15 cellular contexts compared by ENCODE assay signal in the genomic region with DNA sequence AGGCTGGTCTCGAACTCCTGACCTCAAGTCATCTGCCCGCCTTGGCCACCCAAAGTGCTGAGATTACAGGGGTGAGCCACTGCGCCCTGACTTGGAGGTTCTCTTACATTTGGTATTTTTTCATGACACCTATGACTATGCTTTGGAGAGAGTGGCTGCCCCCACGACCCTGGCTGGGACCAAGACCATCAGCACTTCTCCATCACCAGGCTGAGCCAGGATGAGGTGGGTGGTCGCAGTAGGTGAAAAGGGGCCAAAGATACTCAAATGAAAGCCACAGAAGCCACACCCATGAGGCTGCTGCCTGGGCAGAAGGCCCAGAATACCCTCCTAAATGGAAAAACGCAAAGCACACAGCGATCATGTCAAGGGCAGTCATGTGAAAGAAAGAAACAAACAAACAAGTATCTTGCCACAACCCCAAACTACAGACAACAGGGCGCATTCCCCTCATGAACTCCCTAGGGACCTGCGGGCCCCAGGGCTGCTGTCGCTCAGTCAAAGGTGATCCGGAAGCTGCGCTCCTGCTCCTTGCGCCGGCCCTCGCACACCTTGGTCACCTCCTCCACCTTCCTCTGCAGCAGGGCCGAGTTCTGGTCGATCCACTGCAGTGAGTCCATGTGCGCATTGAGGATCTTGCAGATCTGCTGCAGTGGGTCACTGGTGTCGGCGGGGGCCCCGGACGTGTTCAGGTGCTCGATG. TPM values are rescaled to one million over a fixed set of nuclear protein-coding genes. Genes with fewer than 3 reads are reported as not detected.
DNase-seq lines count a peak whose midpoint lies in the region; ATAC-seq and TF ChIP-seq lines count a peak whose summit lies in the region.
"Had no signal": no experiment of that assay in that cellular context is flagged by ENCODE, and none has a peak within 500 bp of the region (broad histone marks: within the 10 kb centered on the region; RNA-seq: fewer than 3 reads in every experiment).

No MANE protein-coding gene starts in this region.

- in situ Hi-C loops in GM13976 (cut with MboI; ENCODE audit: low sequenced_read_pairs, unreplicated experiment): no loop called here

- H3K36me3 Mint-ChIP-seq in endothelial cell (ENCODE audit: low read depth, unreplicated experiment): peaks cover 25% of the 10 kb centered on the region

- peak; percentile 41 for ATAC-seq in HG02798 (IDR thresholded peaks at IDR 0.05; ENCODE audit: poor library complexity, unreplicated experiment)
- ATAC-seq: right cardiac atrium had no signal

- H3K27ac Mint-ChIP-seq in endothelial cell (ENCODE audit: unreplicated experiment): no peak overlapping the region
- H3K27ac Mint-ChIP-seq: neural progenitor cell had no signal

- H3K4me3 Mint-ChIP-seq in endothelial cell (ENCODE audit: unreplicated experiment): peak overlapping the region; percentile 37
- H3K4me3 Mint-ChIP-seq: neural progenitor cell had no signal

- peaks cover 16% of the 10 kb centered on the region for H3K4me1 Mint-ChIP-seq in endothelial cell (ENCODE audit: unreplicated experiment)

- DNase-seq in GM12865 (ENCODE audit: low read depth) (peak; percentile 85), endothelial cell (ENCODE audit: low spot score) (no peak), NCI-H2107 treated with DMSO at 0.1 percent for 48 hours (lab: John Stamatoyannopoulos, UW; ENCODE audit: unreplicated experiment) (no peak), GM13976 (ENCODE audit: low spot score) (no peak)
- DNase-seq in central memory CD4-positive, alpha-beta T cell: no peak
- DNase-seq: activated CD8-positive, alpha-beta memory T cell treated with anti-CD3 and anti-CD28 coated beads, Interleukin-2, amount 50 U/mL, for 4 hours; NCI-H187 treated with DMSO at 0.1 percent for 48 hours; NCI-H524 treated with DMSO at 0.1 percent for 48 hours; stimulated activated CD8-positive, alpha-beta memory T cell treated with anti-CD3 and anti-CD28 coated beads, Interleukin-4, amount 100 ng/mL, for 48 hours; trophoblast cell; WERI-Rb-1 had no signal

- no peaks in the 10 kb centered on the region for H3K9me3 Mint-ChIP-seq in endothelial cell (ENCODE audit: unreplicated experiment)
- H3K9me3 Mint-ChIP-seq: neural progenitor cell had no signal

- no peak overlapping the region for H3K4me3 ChIP-seq in GM12865 (ENCODE audit: low read depth, low read length)
- H3K4me3 ChIP-seq: neural progenitor cell, Peyer's patch had no signal

- H3K27me3 Mint-ChIP-seq in endothelial cell (ENCODE audit: unreplicated experiment): peaks cover 13% of the 10 kb centered on the region

- TF ChIP-seq CTCF in GM12865 (IDR thresholded peaks at IDR 0.05; ENCODE audit: insufficient read depth, low read depth, low read length, missing control alignments) (no peak), endothelial cell (IDR thresholded peaks at IDR 0.05; ENCODE audit: unreplicated experiment) (no peak), GM13976 (IDR thresholded peaks at IDR 0.05; ENCODE audit: borderline replicate concordance, control extremely low read depth, extremely low read depth, insufficient read depth, missing control alignments) (no peak)

RNA-seq across cellular contexts. Expression of a gene that starts 11.2 kb away (rescaled TPM):
- total RNA-seq in endothelial cell (ENCODE audit: unreplicated experiment): 0.90 TPM
- total RNA-seq: Peyer's patch had no signal

RNA-seq across cellular contexts. Expression of a gene that starts 21.1 kb away (rescaled TPM):
- 15.8 TPM for total RNA-seq in endothelial cell (ENCODE audit: unreplicated experiment)

RNA-seq across cellular contexts. Expression of a gene that starts 21.4 kb away (rescaled TPM):
- 60.9 TPM for total RNA-seq in endothelial cell (ENCODE audit: unreplicated experiment)

RNA-seq across cellular contexts. Expression of a gene that starts 30.4 kb away (rescaled TPM):
- total RNA-seq in endothelial cell (ENCODE audit: unreplicated experiment): 36.8 TPM

RNA-seq across cellular contexts. Expression of a gene that starts 30.7 kb away (rescaled TPM):
- total RNA-seq in endothelial cell (ENCODE audit: unreplicated experiment): 48.2 TPM
